ENCODE assay signal across 19 cellular contexts in genomic region chr3:108114423-108115065, GRCh38.
"Had no signal": no experiment of that assay in that cellular context is flagged by ENCODE, and none has a peak within 500 bp of the region (broad histone marks: within the 10 kb centered on the region; RNA-seq: fewer than 3 reads in every experiment).

No MANE protein-coding gene starts in this region.

- H3K27ac ChIP-seq: epithelial cell of prostate, gastroesophageal sphincter, heart left ventricle, pancreas, sigmoid colon, spleen, thoracic aorta, VCaP had no signal

- H3K27me3 ChIP-seq: gastroesophageal sphincter, heart left ventricle, pancreas, sigmoid colon, spleen had no signal

- H3K9me3 ChIP-seq: gastroesophageal sphincter, mucosa of descending colon, pancreas, sigmoid colon, spleen, thoracic aorta had no signal

- H3K4me1 ChIP-seq: gastroesophageal sphincter, pancreas had no signal

- DNase-seq: activated CD4-positive, alpha-beta T cell treated with anti-CD3 and anti-CD28 coated beads, Interleukin-2, amount 50 U/mL, for 48 hours; activated gamma-delta T cell; heart left ventricle; kidney glomerular epithelial cell; left ventricle myocardium superior; mucosa of descending colon; naive B cell; sigmoid colon; spleen; stimulated activated CD4-positive, alpha-beta T cell treated with anti-CD3 and anti-CD28 coated beads, Interleukin-4, amount 100 ng/mL, for 4 hours; T-helper 17 cell had no signal

- H3K27me3 Mint-ChIP-seq: activated naive CD4-positive, alpha-beta T cell treated with anti-CD3 and anti-CD28 coated beads, Interleukin-2, amount 50 U/mL, for 24 hours; memory B cell; naive B cell; stimulated activated memory B cell treated with anti-CD40 and anti-IgM and Interleukin-4, amounts not matched to agents 10 μg/mL and 1 μg/mL and 100 μg/mL, for 72 hours; T-helper 17 cell had no signal

- H3K36me3 Mint-ChIP-seq: activated naive CD4-positive, alpha-beta T cell treated with anti-CD3 and anti-CD28 coated beads, Interleukin-2, amount 50 U/mL, for 24 hours; naive B cell; stimulated activated memory B cell treated with anti-CD40 and anti-IgM and Interleukin-4, amounts not matched to agents 10 μg/mL and 1 μg/mL and 100 μg/mL, for 72 hours had no signal

- H3K4me3 Mint-ChIP-seq: activated naive CD4-positive, alpha-beta T cell treated with anti-CD3 and anti-CD28 coated beads, Interleukin-2, amount 50 U/mL, for 24 hours; memory B cell; naive B cell; stimulated activated memory B cell treated with anti-CD40 and anti-IgM and Interleukin-4, amounts not matched to agents 10 μg/mL and 1 μg/mL and 100 μg/mL, for 72 hours; T-helper 17 cell had no signal

- H3K27ac Mint-ChIP-seq: activated naive CD4-positive, alpha-beta T cell treated with anti-CD3 and anti-CD28 coated beads, Interleukin-2, amount 50 U/mL, for 24 hours; memory B cell; naive B cell; stimulated activated memory B cell treated with anti-CD40 and anti-IgM and Interleukin-4, amounts not matched to agents 10 μg/mL and 1 μg/mL and 100 μg/mL, for 72 hours; T-helper 17 cell had no signal

- H3K9me3 Mint-ChIP-seq: activated naive CD4-positive, alpha-beta T cell treated with anti-CD3 and anti-CD28 coated beads, Interleukin-2, amount 50 U/mL, for 24 hours; naive B cell; stimulated activated memory B cell treated with anti-CD40 and anti-IgM and Interleukin-4, amounts not matched to agents 10 μg/mL and 1 μg/mL and 100 μg/mL, for 72 hours had no signal

- H3K4me3 ChIP-seq: gastroesophageal sphincter, heart left ventricle, mucosa of descending colon, pancreas, sigmoid colon, spleen, thoracic aorta had no signal

- ATAC-seq: gastroesophageal sphincter; heart left ventricle; left ventricle myocardium superior; mucosa of descending colon; pancreas; stimulated activated memory B cell treated with anti-CD40 and anti-IgM and Interleukin-4, amounts not matched to agents 10 μg/mL and 1 μg/mL and 100 μg/mL, for 72 hours; T-helper 17 cell had no signal

- H3K36me3 ChIP-seq: gastroesophageal sphincter, heart left ventricle, pancreas, sigmoid colon, spleen, thoracic aorta had no signal
